Comparison of ENCODE assay signal across 1 cellular context in genomic region chr4:168724960-168725359, GRCh38.
TF ChIP-seq lines count a peak whose summit lies in the region.

No MANE protein-coding gene starts in this region.

TF ChIP-seq in GM12878, 131 proteins besides CTCF, POLR2A, EP300 and RAD21 (continued from another document):
- TF ChIP-seq ZBTB11 (CRISPR knock-in tag; IDR thresholded peaks at IDR 0.05) (no peak), ESRRA (IDR thresholded peaks at IDR 0.05; ENCODE audit: low read length) (no peak), TCF12 (IDR thresholded peaks at IDR 0.05; ENCODE audit: low read depth, low read length) (no peak), MYB (IDR thresholded peaks at IDR 0.05; ENCODE audit: borderline replicate concordance, low read depth, low read length) (no peak), USF1 (IDR thresholded peaks at IDR 0.05; ENCODE audit: borderline replicate concordance, extremely low read length, insufficient read depth, low read depth, low read length) (no peak), MEF2A (IDR thresholded peaks at IDR 0.05; ENCODE audit: insufficient read depth, low read depth, low read length) (peak; percentile 33; the same call in 1 of the 2 replicates), TCF3 (IDR thresholded peaks at IDR 0.05; ENCODE audit: borderline replicate concordance, insufficient read depth, low read depth, low read length) (no peak), PAX5 (IDR thresholded peaks at IDR 0.05; ENCODE audit: borderline replicate concordance, low read depth, low read length) (no peak)
